Comparison of ENCODE assay signal across 8 cellular contexts in genomic region chr17:5237541-5238016, GRCh38. TPM values are rescaled to one million over a fixed set of nuclear protein-coding genes. Genes with fewer than 3 reads are reported as not detected.
A peak's percentile ranks its signal among the peaks of the same experiment; 100 is the strongest.
DNase-seq lines count a peak whose midpoint lies in the region; ATAC-seq and TF ChIP-seq lines count a peak whose summit lies in the region.

No MANE protein-coding gene starts in this region.

- H3K9me3 ChIP-seq in left lung, result no peaks in the 10 kb centered on the region

- no peaks in the 10 kb centered on the region for H3K27me3 ChIP-seq in left lung

- H3K36me3 ChIP-seq in left lung, result no peaks in the 10 kb centered on the region

- H3K4me3 Mint-ChIP-seq in brain, result no peak overlapping the region
- H3K4me3 Mint-ChIP-seq in stimulated activated naive CD8-positive, alpha-beta T cell treated with anti-CD3 and anti-CD28 coated beads, Interleukin-15, amount 100 ng/mL, for 72 hours, result no peak overlapping the region

- H3K27ac Mint-ChIP-seq in brain, result no peak overlapping the region
- H3K27ac Mint-ChIP-seq in stimulated activated naive CD8-positive, alpha-beta T cell treated with anti-CD3 and anti-CD28 coated beads, Interleukin-15, amount 100 ng/mL, for 72 hours, result peak overlapping the region in 1 of 2 donors; percentile 42

- TF ChIP-seq CTCF in RWPE1 (conservative IDR thresholded peaks at IDR 0.05; ENCODE audit: low read depth) (peak; percentile 48), brain (conservative IDR thresholded peaks at IDR 0.05) (peak; percentile 38 to 55), left lung (IDR thresholded peaks at IDR 0.05) (peak; percentile 50 to 81)

- ATAC-seq in activated CD4-positive, CD25-positive, alpha-beta regulatory T cell treated with anti-CD3 and anti-CD28 coated beads, Interleukin-2, amount 50 U/mL, for 24 hours, result peak; percentile 43 to 75
- ATAC-seq in left lung, result peak; percentile 89
- ATAC-seq in stimulated activated naive CD8-positive, alpha-beta T cell treated with anti-CD3 and anti-CD28 coated beads, Interleukin-15, amount 100 ng/mL, for 72 hours, result peak; percentile 89
- ATAC-seq in HG02973 (IDR thresholded peaks at IDR 0.05; ENCODE audit: unreplicated experiment), result no peak

- peaks cover 14% of the 10 kb centered on the region for H3K36me3 Mint-ChIP-seq in brain

- H3K27me3 Mint-ChIP-seq in brain, result no peaks in the 10 kb centered on the region
- no peaks in the 10 kb centered on the region for H3K27me3 Mint-ChIP-seq in stimulated activated naive CD8-positive, alpha-beta T cell treated with anti-CD3 and anti-CD28 coated beads, Interleukin-15, amount 100 ng/mL, for 72 hours

- H3K4me1 ChIP-seq in left lung, result peaks cover 0 to 14% of the 10 kb centered on the region in 2 donors

- no peaks in the 10 kb centered on the region for H3K9me3 Mint-ChIP-seq in brain
- H3K9me3 Mint-ChIP-seq in stimulated activated naive CD8-positive, alpha-beta T cell treated with anti-CD3 and anti-CD28 coated beads, Interleukin-15, amount 100 ng/mL, for 72 hours, result peaks cover 0 to 4% of the 10 kb centered on the region in 2 donors

- POLR2A ChIA-PET in RWPE1 (lab: Yijun Ruan, JAX; ENCODE audit: low non-redundant PET), result no interaction called here

- H3K27ac ChIP-seq in RWPE1 (no peak overlapping the region), left lung (no peak overlapping the region)

- intact Hi-C loops in left lung (cut with DNase I), result loop anchor here in 1 of 2 donors (5.0 kb wide), 1 partner anchor 40 kb away; no protein-coding TSS in a partner anchor

- no peaks in the 10 kb centered on the region for H3K4me1 Mint-ChIP-seq in brain
- peaks cover 48% of the 10 kb centered on the region for H3K4me1 Mint-ChIP-seq in stimulated activated naive CD8-positive, alpha-beta T cell treated with anti-CD3 and anti-CD28 coated beads, Interleukin-15, amount 100 ng/mL, for 72 hours

- no peak overlapping the region for H3K4me3 ChIP-seq in left lung

- CTCF ChIA-PET in RWPE1 (lab: Yijun Ruan, JAX), result interaction anchor here (0.6 to 0.8 kb wide), 4 partner anchors 12 to 99 kb away, joined by 4 to 9 read pairs (median 6); no protein-coding TSS in a partner anchor

- DNase-seq in activated CD4-positive, CD25-positive, alpha-beta regulatory T cell (lab: John Stamatoyannopoulos, UW), result no peak
- DNase-seq in HT-29 (ENCODE audit: low spot score) (peak; percentile 85), RWPE1 (ENCODE audit: low spot score) (peak; percentile 43), left lung (peak in 1 of 2 donors; percentile 67)
- peak; percentile 55 to 64 for DNase-seq in stimulated activated naive CD8-positive, alpha-beta T cell treated with anti-CD3 and anti-CD28 coated beads, Interleukin-15, amount 100 ng/mL, for 72 hours

RNA-seq across cellular contexts. Expression of gene SCIMP, which starts 2.9 kb away (rescaled TPM):
- total RNA-seq in HT-29 (2014; rRNA removed; shearing (Covaris generic)), result not detected in 2 replicates
- 0.44 TPM for polyA plus RNA-seq in brain (ENCODE audit: insufficient read depth, low read depth, low replicate concordance)
- total RNA-seq in left lung, result 10 to 100 TPM in 1 of 2 donors, 1 to 10 TPM in 1; 8.8 to 20.0 TPM

RNA-seq across cellular contexts. Expression of gene RABEP1, which starts 44.5 kb away (rescaled TPM):
- 10.8 and 16.1 TPM in 2 replicates for total RNA-seq in HT-29 (2014; rRNA removed; shearing (Covaris generic))
- polyA plus RNA-seq in brain (ENCODE audit: insufficient read depth, low read depth, low replicate concordance), result 20.7 TPM
- 10 to 100 TPM; 37.0 to 44.2 TPM for total RNA-seq in left lung

RNA-seq across cellular contexts. Expression of gene ZNF594, which starts 45.9 kb away (rescaled TPM):
- total RNA-seq in HT-29 (2014; rRNA removed; shearing (Covaris generic)), result 6.8 and 7.4 TPM in 2 replicates
- polyA plus RNA-seq in brain (ENCODE audit: insufficient read depth, low read depth, low replicate concordance), result 3.5 TPM
- total RNA-seq in left lung, result 1 to 10 TPM; 6.5 to 7.1 TPM

Comparison
In these comparisons a context has a peak if more than half of its experiments do, and no peak if none do; other contexts are left out.
1. DNase-seq: peak in HT-29 (single experiment), RWPE1 (single experiment) and stimulated activated naive CD8-positive, alpha-beta T cell treated with anti-CD3 and anti-CD28 coated beads, Interleukin-15, amount 100 ng/mL, for 72 hours (2 of 2); none in activated CD4-positive, CD25-positive, alpha-beta regulatory T cell (0 of 4).
2. Peak in every context shown above with its lines, with median percentiles within 50 percentile points of each other: CTCF ChIP-seq.